31 cellular contexts compared by ENCODE assay signal in the genomic region with DNA sequence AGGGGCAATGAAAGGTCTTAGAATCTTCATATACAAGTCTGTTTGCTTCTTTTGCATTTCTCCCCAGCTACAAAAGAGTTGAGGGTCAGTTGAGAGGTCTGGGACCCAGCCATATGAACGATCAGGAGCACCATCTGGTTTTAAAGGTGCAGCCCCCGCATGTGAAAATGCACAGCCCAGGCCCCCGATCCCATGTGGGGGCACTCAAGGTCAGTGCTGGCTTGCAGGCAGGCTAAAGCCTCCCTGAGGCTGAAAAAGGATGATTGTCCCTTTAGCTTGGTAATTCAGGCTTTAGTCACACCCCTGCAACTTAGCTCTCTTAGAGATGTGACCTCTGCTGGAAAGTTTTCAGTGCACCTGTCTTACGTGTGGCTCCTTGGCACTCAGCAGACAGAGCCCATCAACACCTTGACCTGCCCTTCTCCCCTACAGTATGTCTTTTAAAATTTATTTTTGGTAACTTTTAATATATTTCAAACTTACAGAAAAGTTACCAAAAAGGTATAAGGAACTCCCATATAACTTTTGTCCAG.
DNase-seq lines count a peak whose midpoint lies in the region; ATAC-seq, FAIRE-seq and TF ChIP-seq lines count a peak whose summit lies in the region.
"Had no signal": no experiment of that assay in that cellular context is flagged by ENCODE, and none has a peak within 500 bp of the region (broad histone marks: within the 10 kb centered on the region; RNA-seq: fewer than 3 reads in every experiment).

No MANE protein-coding gene starts in this region.

- H3K36me3 ChIP-seq in left ventricle myocardium inferior (no peaks in the 10 kb centered on the region), K562 (ENCODE audit: control insufficient read depth, insufficient read depth, low read length) (peaks cover 15% of the 10 kb centered on the region; the same call in 1 of the 3 replicates)
- H3K36me3 ChIP-seq: adrenal gland, upper lobe of right lung had no signal

- POLR2A ChIA-PET in K562 (lab: Yijun Ruan, JAX) (interaction anchor here (0.6 kb wide), 1 partner anchor 12 kb away, joined by 3 read pairs; no protein-coding TSS in a partner anchor), MCF 10A (lab: Yijun Ruan, JAX) (interaction anchor here (0.6 to 2.1 kb wide), 2 partner anchors 11 to 845 kb away, joined by 3 to 12 read pairs; no protein-coding TSS in a partner anchor)

- peak overlapping the region; percentile 85 for H3K27ac ChIP-seq in left ventricle myocardium inferior (replicated peaks)
- H3K27ac ChIP-seq in K562 (ENCODE audit: extremely low read depth, low read depth, low read length), result no peak overlapping the region
- H3K27ac ChIP-seq: A549, adrenal gland, PC-9, skin epidermis, upper lobe of right lung had no signal

- no TSS peak for BruUV-seq in K562 (replicated peaks; lab: Mats Ljungman, UMichigan)
- no TSS peak for BruUV-seq in MCF 10A (replicated peaks; lab: Mats Ljungman, UMichigan)

- peak overlapping the region; percentile 10 to 73 (median 55) for H3K27ac Mint-ChIP-seq in nephron
- no peak overlapping the region for H3K27ac Mint-ChIP-seq in MCF 10A (ENCODE audit: low read depth, unreplicated experiment)
- H3K27ac Mint-ChIP-seq: activated CD4-positive, alpha-beta T cell treated with anti-CD3 and anti-CD28 coated beads for 36 hours; activated CD8-positive, alpha-beta T cell treated with anti-CD3 and anti-CD28 coated beads, Interleukin-2, amount 10 ng/mL, durations not matched to agents 7 days and 5 days; activated naive CD4-positive, alpha-beta T cell treated with anti-CD3 and anti-CD28 coated beads, Interleukin-2, amount 10 ng/mL, durations not matched to agents 7 days and 5 days; activated T-helper 17 cell treated with anti-CD3 and anti-CD28 coated beads, Interleukin-2, amount 50 U/mL, for 72 hours; CD4-positive, CD25-positive, alpha-beta regulatory T cell; immature natural killer cell; stimulated activated naive B cell treated with anti-CD40 and anti-IgM and Interleukin-4, amounts not matched to agents 10 μg/mL and 1 μg/mL and 100 μg/mL, for 72 hours had no signal

- in situ Hi-C loops in K562 (cut with MboI), result no loop called here

- no peaks in the 10 kb centered on the region for H3K79me2 ChIP-seq in K562 (ENCODE audit: control insufficient read depth, insufficient read depth, low read length)

- CTCF ChIA-PET in K562 (lab: Yijun Ruan, JAX; ENCODE audit: low intra/inter-chr PET ratio), result interaction anchor here (0.6 kb wide), 1 partner anchor 103 kb away, joined by 3 read pairs; no protein-coding TSS in a partner anchor
- CTCF ChIA-PET in MCF 10A (lab: Yijun Ruan, JAX), result interaction anchor here (0.6 to 1.9 kb wide), 3 partner anchors 8 to 45 kb away, joined by 3 to 8 read pairs (median 4); no protein-coding TSS in a partner anchor

- TF ChIP-seq RAD21 in K562 (CRISPR knock-in tag; conservative IDR thresholded peaks at IDR 0.05 in 1 of 2, IDR thresholded peaks at IDR 0.05 in 1 of 2), result no peak

- H3K4me1 Mint-ChIP-seq in nephron (peaks cover 64% of the 10 kb centered on the region), MCF 10A (ENCODE audit: insufficient read depth, unreplicated experiment) (no peaks in the 10 kb centered on the region)
- H3K4me1 Mint-ChIP-seq: activated naive CD4-positive, alpha-beta T cell treated with anti-CD3 and anti-CD28 coated beads, Interleukin-2, amount 10 ng/mL, durations not matched to agents 7 days and 5 days; activated T-helper 17 cell treated with anti-CD3 and anti-CD28 coated beads, Interleukin-2, amount 50 U/mL, for 72 hours; immature natural killer cell had no signal

- H3K4me2 ChIP-seq in K562 (ENCODE audit: insufficient read depth, low read length), result no peak overlapping the region
- H3K4me2 ChIP-seq: A549, PC-9 had no signal

- 38% methylated on average over 3 of the region's 4 CpGs for WGBS in K562 (ENCODE audit: insufficient coverage, low coverage, missing lambda C conversion rate)

- no peaks in the 10 kb centered on the region for H3K9me3 Mint-ChIP-seq in nephron
- no peaks in the 10 kb centered on the region for H3K9me3 Mint-ChIP-seq in MCF 10A (ENCODE audit: unreplicated experiment)
- H3K9me3 Mint-ChIP-seq: activated naive CD4-positive, alpha-beta T cell treated with anti-CD3 and anti-CD28 coated beads, Interleukin-2, amount 10 ng/mL, durations not matched to agents 7 days and 5 days; activated T-helper 17 cell treated with anti-CD3 and anti-CD28 coated beads, Interleukin-2, amount 50 U/mL, for 72 hours; CD4-positive, CD25-positive, alpha-beta regulatory T cell; immature natural killer cell; stimulated activated naive B cell treated with anti-CD40 and anti-IgM and Interleukin-4, amounts not matched to agents 10 μg/mL and 1 μg/mL and 100 μg/mL, for 72 hours had no signal

- TF ChIP-seq POLR2A in K562 (conservative IDR thresholded peaks at IDR 0.05), result no peak

- H2AFZ ChIP-seq in K562 (ENCODE audit: low read depth, low read length), result no peak overlapping the region
- H2AFZ ChIP-seq: PC-9 had no signal

- no peak overlapping the region for H3K9ac ChIP-seq in K562 (ENCODE audit: insufficient read depth in 1 of 2, low read depth in 2 of 2, low read length in 2 of 2)

- H3K4me1 ChIP-seq in left ventricle myocardium inferior (peaks cover 94% of the 10 kb centered on the region), K562 (replicated peaks in 1 of 2; ENCODE audit: control insufficient read depth in 2 of 2, insufficient read depth in 2 of 2, low read length in 2 of 2) (peaks cover 8 to 14% of the 10 kb centered on the region in 2 experiments; a peak in 4 of 5 replicates)
- H3K4me1 ChIP-seq: A549 had no signal

- TF ChIP-seq EP300 in K562 (IDR thresholded peaks at IDR 0.05; ENCODE audit: low read length), result no peak

- H3K4me3 Mint-ChIP-seq in nephron (no peak overlapping the region), MCF 10A (ENCODE audit: unreplicated experiment) (no peak overlapping the region)
- H3K4me3 Mint-ChIP-seq: activated CD4-positive, alpha-beta T cell treated with anti-CD3 and anti-CD28 coated beads for 36 hours; activated CD8-positive, alpha-beta T cell treated with anti-CD3 and anti-CD28 coated beads, Interleukin-2, amount 10 ng/mL, durations not matched to agents 7 days and 5 days; activated naive CD4-positive, alpha-beta T cell treated with anti-CD3 and anti-CD28 coated beads, Interleukin-2, amount 10 ng/mL, durations not matched to agents 7 days and 5 days; activated T-helper 17 cell treated with anti-CD3 and anti-CD28 coated beads, Interleukin-2, amount 50 U/mL, for 72 hours; CD4-positive, CD25-positive, alpha-beta regulatory T cell; immature natural killer cell; stimulated activated naive B cell treated with anti-CD40 and anti-IgM and Interleukin-4, amounts not matched to agents 10 μg/mL and 1 μg/mL and 100 μg/mL, for 72 hours had no signal

- no peak overlapping the region for H3K4me3 ChIP-seq in left ventricle myocardium inferior
- H3K4me3 ChIP-seq in K562, result no peak overlapping the region
- H3K4me3 ChIP-seq: A549, adrenal gland, PC-9, skin epidermis, upper lobe of right lung had no signal

- H3K27me3 Mint-ChIP-seq in nephron (ENCODE audit: low read depth), result no peaks in the 10 kb centered on the region
- no peaks in the 10 kb centered on the region for H3K27me3 Mint-ChIP-seq in MCF 10A (ENCODE audit: insufficient read depth, unreplicated experiment)
- H3K27me3 Mint-ChIP-seq: activated CD4-positive, alpha-beta T cell treated with anti-CD3 and anti-CD28 coated beads for 36 hours; activated T-helper 17 cell treated with anti-CD3 and anti-CD28 coated beads, Interleukin-2, amount 50 U/mL, for 72 hours had no signal

- TF ChIP-seq CTCF in left ventricle myocardium inferior (IDR thresholded peaks at IDR 0.05; ENCODE audit: borderline replicate concordance) (no peak), K562 (IDR thresholded peaks at IDR 0.05 in 2 of 3, conservative IDR thresholded peaks at IDR 0.05 in 1 of 3; ENCODE audit: insufficient read depth in 2 of 3, low read depth in 1 of 3, low read length in 3 of 3) (no peak), nephron (IDR thresholded peaks at IDR 0.05; ENCODE audit: unreplicated experiment in 3 of 3) (no peak), MCF 10A (IDR thresholded peaks at IDR 0.05; ENCODE audit: unreplicated experiment) (no peak)

- H3K9me3 ChIP-seq in left ventricle myocardium inferior (replicated peaks) (no peaks in the 10 kb centered on the region), K562 (replicated peaks; ENCODE audit: control insufficient read depth, insufficient read depth, low read depth, low read length) (no peaks in the 10 kb centered on the region)
- H3K9me3 ChIP-seq: A549, adrenal gland, upper lobe of right lung had no signal

- DNase-seq in left ventricle myocardium inferior (no peak), Right ventricle myocardium superior (no peak), K562 (ENCODE audit: extremely low read depth in 1 of 4, low spot score in 3 of 4) (peak in 2 of 4 experiments; percentile 39 to 51), MCF 10A (ENCODE audit: unreplicated experiment) (no peak), COLO829 (ENCODE audit: low spot score) (no peak)
- DNase-seq in activated CD4-positive, alpha-beta T cell treated with anti-CD3 and anti-CD28 coated beads for 4 hours, result no peak
- DNase-seq: activated CD4-positive, alpha-beta T cell treated with anti-CD3 and anti-CD28 coated beads for 36 hours; activated CD8-positive, alpha-beta T cell treated with anti-CD3 and anti-CD28 coated beads, Interleukin-2, amount 10 ng/mL, durations not matched to agents 7 days and 5 days; activated naive CD4-positive, alpha-beta T cell treated with anti-CD3 and anti-CD28 coated beads, Interleukin-2, amount 10 ng/mL, durations not matched to agents 7 days and 5 days; adrenal gland; AML-193; CD4-positive, CD25-positive, alpha-beta regulatory T cell; DMS79 treated with DMSO at 0.1 percent for 48 hours; GF-D8; hypothalamus; immature natural killer cell; mesendoderm; NCI-H1105 treated with DMSO at 0.1 percent for 48 hours; NCI-H1930; NCI-H2171 treated with DMSO at 0.1 percent for 48 hours; PC-9; stimulated activated naive B cell treated with anti-CD40 and anti-IgM and Interleukin-4, amounts not matched to agents 10 μg/mL and 1 μg/mL and 100 μg/mL, for 72 hours; upper lobe of right lung had no signal

- H3K36me3 Mint-ChIP-seq in nephron (ENCODE audit: low read depth) (no peaks in the 10 kb centered on the region), MCF 10A (ENCODE audit: insufficient read depth, unreplicated experiment) (no peaks in the 10 kb centered on the region)
- H3K36me3 Mint-ChIP-seq: activated naive CD4-positive, alpha-beta T cell treated with anti-CD3 and anti-CD28 coated beads, Interleukin-2, amount 10 ng/mL, durations not matched to agents 7 days and 5 days; CD4-positive, CD25-positive, alpha-beta regulatory T cell; immature natural killer cell; stimulated activated naive B cell treated with anti-CD40 and anti-IgM and Interleukin-4, amounts not matched to agents 10 μg/mL and 1 μg/mL and 100 μg/mL, for 72 hours had no signal

- H4K20me1 ChIP-seq in K562 (replicated peaks; ENCODE audit: control insufficient read depth, insufficient read depth, low read length), result no peaks in the 10 kb centered on the region

- intact Hi-C loops in left ventricle myocardium inferior (cut with micrococcal nuclease) (no loop called here), Right ventricle myocardium superior (cut with DNase I) (no loop called here), K562 (cut with micrococcal nuclease) (no loop called here), MCF 10A (cut with micrococcal nuclease) (no loop called here)

- no peaks in the 10 kb centered on the region for H3K27me3 ChIP-seq in left ventricle myocardium inferior (ENCODE audit: low read depth)
- no peaks in the 10 kb centered on the region for H3K27me3 ChIP-seq in K562 (ENCODE audit: control insufficient read depth in 2 of 2, insufficient read depth in 2 of 2, low read length in 2 of 2)
- H3K27me3 ChIP-seq: adrenal gland had no signal

- FAIRE-seq in K562 (lab: Jason Lieb, UNC), result no peak
- FAIRE-seq: A549, frontal cortex, H1 had no signal

- H3K9me1 ChIP-seq in K562 (ENCODE audit: control insufficient read depth, insufficient read depth, low read length), result no peaks in the 10 kb centered on the region

- ATAC-seq in Right ventricle myocardium superior (ENCODE audit: poor library complexity) (no peak), K562 (no peak; the same call in 2 of the 3 replicates), GM18909 (IDR thresholded peaks at IDR 0.05; ENCODE audit: poor library complexity, unreplicated experiment) (no peak)
- ATAC-seq: A549; activated CD4-positive, alpha-beta T cell treated with anti-CD3 and anti-CD28 coated beads for 36 hours; activated CD8-positive, alpha-beta T cell treated with anti-CD3 and anti-CD28 coated beads, Interleukin-2, amount 10 ng/mL, durations not matched to agents 7 days and 5 days; activated T-helper 17 cell treated with anti-CD3 and anti-CD28 coated beads, Interleukin-2, amount 50 U/mL, for 72 hours; Right ventricle myocardium inferior; stimulated activated naive B cell treated with anti-CD40 and anti-IgM and Interleukin-4, amounts not matched to agents 10 μg/mL and 1 μg/mL and 100 μg/mL, for 72 hours; upper lobe of right lung had no signal
